ENCODE assay signal across 8 cellular contexts in the genomic region with DNA sequence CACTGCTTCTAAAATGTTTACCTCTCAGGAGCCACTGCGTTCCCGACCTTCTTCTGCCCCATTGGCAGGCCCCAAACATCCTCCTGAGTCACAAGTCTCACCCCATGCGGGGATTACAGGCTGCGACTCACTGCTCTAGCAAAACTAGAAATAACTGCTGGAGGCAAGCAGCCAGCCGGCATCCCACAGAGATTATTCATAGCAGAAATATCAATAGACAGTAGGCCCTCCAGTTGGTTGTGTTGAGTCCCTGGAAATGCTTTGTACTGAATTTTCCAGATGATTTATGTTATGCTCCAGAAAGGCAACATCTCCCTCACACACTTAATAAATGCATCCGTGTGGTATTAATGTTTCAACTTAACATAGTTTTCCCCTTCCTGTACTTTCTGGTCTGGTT.
DNase-seq lines count a peak whose midpoint lies in the region; ATAC-seq and TF ChIP-seq lines count a peak whose summit lies in the region.

No MANE protein-coding gene starts in this region.

- no peak overlapping the region for H3K9ac ChIP-seq in muscle layer of colon (ENCODE audit: low read length)

- H3K4me3 ChIP-seq in muscle layer of colon (ENCODE audit: low read depth in 1 of 2, low read length in 2 of 2) (no peak overlapping the region), thoracic aorta (peak overlapping the region; percentile 31)

- H3K27ac ChIP-seq in muscle layer of colon (ENCODE audit: low read depth, low read length) = peak overlapping the region; percentile 8
- peak overlapping the region; percentile 74 for H3K27ac ChIP-seq in thoracic aorta

- H3K4me1 ChIP-seq in muscle layer of colon (ENCODE audit: insufficient read depth, low read length) (no peaks in the 10 kb centered on the region), thoracic aorta (ENCODE audit: control insufficient read depth in 1 of 2, low read depth in 2 of 2) (peaks cover 26 to 48% of the 10 kb centered on the region in 2 donors)

- DNase-seq in NAMALWA (ENCODE audit: low spot score) (peak; percentile 31), dedifferentiated amniotic fluid mesenchymal stem cell (ENCODE audit: extremely low spot score) (peak; percentile 88), thoracic aorta (ENCODE audit: low spot score) (peak; percentile 77), NCI-H1092 (lab: John Stamatoyannopoulos, UW) (no peak)
- DNase-seq in effector CD8-positive, alpha-beta T cell (lab: John Stamatoyannopoulos, UW) = no peak

- ATAC-seq in GM18508 (IDR thresholded peaks at IDR 0.05; ENCODE audit: insufficient read depth, unreplicated experiment) (peak; percentile 45), thoracic aorta (ENCODE audit: insufficient number of reproducible peaks, low FRiP score, low read depth) (peak; percentile 80), HG03196 (IDR thresholded peaks at IDR 0.05; ENCODE audit: unreplicated experiment) (no peak)

- H3K36me3 ChIP-seq in muscle layer of colon (ENCODE audit: insufficient read depth, low read length) (no peaks in the 10 kb centered on the region), thoracic aorta (no peaks in the 10 kb centered on the region)

- H3K27me3 ChIP-seq in muscle layer of colon (ENCODE audit: control insufficient read depth in 1 of 2, insufficient read depth in 2 of 2, low read length in 2 of 2) (no peaks in the 10 kb centered on the region), thoracic aorta (replicated peaks; ENCODE audit: insufficient read depth) (no peaks in the 10 kb centered on the region)

- no peak for TF ChIP-seq CTCF in thoracic aorta (IDR thresholded peaks at IDR 0.05)

- H3K9me3 ChIP-seq in muscle layer of colon (ENCODE audit: low read length) = no peaks in the 10 kb centered on the region
- no peaks in the 10 kb centered on the region for H3K9me3 ChIP-seq in thoracic aorta

Comparison
In these comparisons a context has a peak if more than half of its experiments do, and no peak if none do; other contexts are left out.
1. DNase-seq: peak in NAMALWA (single experiment), dedifferentiated amniotic fluid mesenchymal stem cell (single experiment) and thoracic aorta (single experiment); none in NCI-H1092 (single experiment) and effector CD8-positive, alpha-beta T cell (single experiment).